ENCODE assay signal across 26 cellular contexts in the genomic region with DNA sequence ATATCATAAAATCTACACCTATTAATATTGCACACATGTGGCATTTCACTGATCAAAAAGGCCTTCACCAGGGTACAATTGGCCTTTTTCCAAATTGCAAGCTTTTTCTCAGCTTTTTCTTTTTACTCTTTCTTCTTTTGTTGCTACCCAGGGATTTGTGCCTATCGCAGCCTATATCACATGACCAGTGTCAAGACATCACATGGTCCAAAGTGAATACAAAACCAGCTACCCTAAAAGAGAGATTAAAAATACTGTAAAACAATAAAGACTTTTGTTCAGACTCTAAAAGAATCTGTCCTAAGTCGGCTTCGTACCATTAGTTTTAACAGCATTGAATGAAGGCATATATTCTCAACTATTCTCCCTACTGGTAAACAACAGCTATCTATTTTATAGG. TPM values are rescaled to one million over a fixed set of nuclear protein-coding genes. Genes with fewer than 3 reads are reported as not detected.
"Had no signal": no experiment of that assay in that cellular context is flagged by ENCODE, and none has a peak within 500 bp of the region (broad histone marks: within the 10 kb centered on the region; RNA-seq: fewer than 3 reads in every experiment).

No MANE protein-coding gene starts in this region.

- H3K27ac ChIP-seq: esophagus squamous epithelium, neutrophil, psoas muscle, right lobe of liver, spleen, tibial artery, upper lobe of left lung, uterus had no signal

- H3K4me3 Mint-ChIP-seq: effector memory CD8-positive, alpha-beta T cell; naive B cell; nephron; stimulated activated memory B cell treated with anti-CD40 and anti-IgM and Interleukin-4, amounts not matched to agents 10 μg/mL and 1 μg/mL and 100 μg/mL, for 72 hours; stimulated activated naive CD8-positive, alpha-beta T cell treated with anti-CD3 and anti-CD28 coated beads, Interleukin-15, Interleukin-2, amounts not matched to agents 100 ng/mL and 50 ng/mL, for 24 hours had no signal

- H3K27me3 ChIP-seq: esophagus squamous epithelium, neutrophil, right lobe of liver, spleen, tibial artery, upper lobe of left lung, uterus had no signal

- H3K27ac Mint-ChIP-seq: effector memory CD8-positive, alpha-beta T cell; naive B cell; nephron; stimulated activated memory B cell treated with anti-CD40 and anti-IgM and Interleukin-4, amounts not matched to agents 10 μg/mL and 1 μg/mL and 100 μg/mL, for 72 hours; stimulated activated naive CD8-positive, alpha-beta T cell treated with anti-CD3 and anti-CD28 coated beads, Interleukin-15, Interleukin-2, amounts not matched to agents 100 ng/mL and 50 ng/mL, for 24 hours had no signal

- H3K27me3 Mint-ChIP-seq: effector memory CD8-positive, alpha-beta T cell; stimulated activated memory B cell treated with anti-CD40 and anti-IgM and Interleukin-4, amounts not matched to agents 10 μg/mL and 1 μg/mL and 100 μg/mL, for 72 hours; stimulated activated naive CD8-positive, alpha-beta T cell treated with anti-CD3 and anti-CD28 coated beads, Interleukin-15, Interleukin-2, amounts not matched to agents 100 ng/mL and 50 ng/mL, for 24 hours had no signal

- H3K9me3 ChIP-seq: esophagus squamous epithelium, neutrophil, psoas muscle, right lobe of liver, spleen, tibial artery, upper lobe of left lung, uterus had no signal

- H3K36me3 ChIP-seq: neutrophil, right lobe of liver, tibial artery, upper lobe of left lung had no signal

- H3K4me1 ChIP-seq: esophagus squamous epithelium, psoas muscle, right lobe of liver, spleen, tibial artery, upper lobe of left lung, uterus had no signal

- H3K4me3 ChIP-seq: esophagus squamous epithelium, lung, psoas muscle, right lobe of liver, spleen, tibial artery, upper lobe of left lung, uterus had no signal

- DNase-seq: effector memory CD8-positive, alpha-beta T cell; esophagus squamous epithelium; foreskin fibroblast; left colon; left ventricle myocardium superior; mesenchymal stem cell; naive B cell; psoas muscle; retina; right lobe of liver; spleen; stimulated activated CD4-positive, alpha-beta T cell treated with anti-CD3 and anti-CD28 coated beads, Interleukin-15, amount 100 ng/mL, for 24 hours; stimulated activated CD4-positive, alpha-beta T cell treated with anti-CD3 and anti-CD28 coated beads, Interleukin-1b, Interleukin-23, amount 100 ng/mL, for 48 hours; stimulated activated CD4-positive, alpha-beta T cell treated with anti-CD3 and anti-CD28 coated beads, Interleukin-4, amount 100 ng/mL, for 24 hours; tibial artery; upper lobe of left lung; uterus had no signal

- H3K4me1 Mint-ChIP-seq: naive B cell; nephron; stimulated activated memory B cell treated with anti-CD40 and anti-IgM and Interleukin-4, amounts not matched to agents 10 μg/mL and 1 μg/mL and 100 μg/mL, for 72 hours had no signal

- H3K9me3 Mint-ChIP-seq: effector memory CD8-positive, alpha-beta T cell; naive B cell; nephron; stimulated activated memory B cell treated with anti-CD40 and anti-IgM and Interleukin-4, amounts not matched to agents 10 μg/mL and 1 μg/mL and 100 μg/mL, for 72 hours; stimulated activated naive CD8-positive, alpha-beta T cell treated with anti-CD3 and anti-CD28 coated beads, Interleukin-15, Interleukin-2, amounts not matched to agents 100 ng/mL and 50 ng/mL, for 24 hours had no signal

- ATAC-seq: effector memory CD8-positive, alpha-beta T cell; left colon; left ventricle myocardium superior; psoas muscle; right lobe of liver; stimulated activated memory B cell treated with anti-CD40 and anti-IgM and Interleukin-4, amounts not matched to agents 10 μg/mL and 1 μg/mL and 100 μg/mL, for 72 hours had no signal

RNA-seq across cellular contexts. Expression of gene OTX1, which starts 14.9 kb away (rescaled TPM):
- total RNA-seq: epithelial cell of proximal tubule, kidney epithelial cell, left colon, left ventricle myocardium superior, osteoblast, psoas muscle, right lobe of liver, skeletal muscle tissue, uterus had no signal
- polyA plus RNA-seq: psoas muscle, spleen had no signal
